Comparison of ENCODE assay signal across 30 cellular contexts in genomic region chr4:179692251-179692650, GRCh38.
"Had no signal": no experiment of that assay in that cellular context is flagged by ENCODE, and none has a peak within 500 bp of the region (broad histone marks: within the 10 kb centered on the region; RNA-seq: fewer than 3 reads in every experiment).

No MANE protein-coding gene starts in this region.

- H3K36me3 ChIP-seq: adrenal gland, brain microvascular endothelial cell had no signal

- DNase-seq: activated CD4-positive, alpha-beta memory T cell treated with anti-CD3 and anti-CD28 coated beads, Interleukin-2, amount 10 ng/mL, durations not matched to agents 7 days and 5 days; activated CD4-positive, alpha-beta T cell treated with anti-CD3 and anti-CD28 coated beads for 1 hour; activated CD4-positive, alpha-beta T cell treated with anti-CD3 and anti-CD28 coated beads for 4 hours; activated CD4-positive, alpha-beta T cell treated with anti-CD3 and anti-CD28 coated beads, Interleukin-2, amount 10 ng/mL, durations not matched to agents 7 days and 5 days; activated CD4-positive, alpha-beta T cell treated with anti-CD3 and anti-CD28 coated beads, Interleukin-2, amount 50 U/mL, for 4 hours; activated CD8-positive, alpha-beta memory T cell treated with anti-CD3 and anti-CD28 coated beads, Interleukin-2, amount 50 U/mL, for 48 hours; activated effector memory CD4-positive, alpha-beta T cell treated with Interleukin-2 at 50 U/mL for 16 hours; activated gamma-delta T cell treated with Interleukin-2 at 50 U/mL for 16 hours; activated naive CD4-positive, alpha-beta T cell treated with anti-CD3 and anti-CD28 coated beads, Interleukin-2, amount 50 U/mL, for 16 hours; activated naive CD4-positive, alpha-beta T cell treated with Interleukin-2 at 50 U/mL for 16 hours; activated T-cell treated with anti-CD3 and anti-CD28 coated beads for 4 hours; activated T-cell treated with anti-CD3 and anti-CD28 coated beads, Interleukin-2, amount 50 U/mL, for 4 hours; adrenal gland; amygdala; aorta; brain microvascular endothelial cell; dorsolateral prefrontal cortex; effector memory CD4-positive, alpha-beta T cell; endodermal cell; foreskin fibroblast; head of caudate nucleus; T-helper 2 cell had no signal

- H3K27ac ChIP-seq: adrenal gland, brain microvascular endothelial cell, coronary artery, dorsolateral prefrontal cortex, VCaP had no signal

- H3K27me3 ChIP-seq: adrenal gland, brain microvascular endothelial cell, dorsolateral prefrontal cortex had no signal

- H3K4me3 ChIP-seq: adrenal gland, coronary artery, dorsolateral prefrontal cortex had no signal

- ATAC-seq: activated T-cell treated with anti-CD3 and anti-CD28 coated beads, Interleukin-2, amount 50 U/mL, for 4 hours; activated T-helper 17 cell treated with anti-CD3 and anti-CD28 coated beads, Interleukin-2, amount 50 U/mL, for 72 hours; esophagus mucosa; WTC11 had no signal

- H3K27ac Mint-ChIP-seq: activated CD4-positive, alpha-beta memory T cell treated with anti-CD3 and anti-CD28 coated beads, Interleukin-2, amount 10 ng/mL, durations not matched to agents 7 days and 5 days; activated CD4-positive, alpha-beta T cell treated with anti-CD3 and anti-CD28 coated beads, Interleukin-2, amount 10 ng/mL, durations not matched to agents 7 days and 5 days; activated naive CD8-positive, alpha-beta T cell; activated T-helper 17 cell treated with anti-CD3 and anti-CD28 coated beads, Interleukin-2, amount 50 U/mL, for 72 hours; dendritic cell treated with granulocyte-macrophage colony-stimulating factor and Interleukin-4, amounts not matched to agents 40 ng/mL and 50 ng/mL, for 4 days; endodermal cell; WTC11 had no signal

- H3K4me3 Mint-ChIP-seq: activated CD4-positive, alpha-beta memory T cell treated with anti-CD3 and anti-CD28 coated beads, Interleukin-2, amount 10 ng/mL, durations not matched to agents 7 days and 5 days; activated CD4-positive, alpha-beta T cell treated with anti-CD3 and anti-CD28 coated beads, Interleukin-2, amount 10 ng/mL, durations not matched to agents 7 days and 5 days; activated naive CD8-positive, alpha-beta T cell; activated T-cell treated with anti-CD3 and anti-CD28 coated beads, Interleukin-2, amount 50 U/mL, for 4 hours; activated T-helper 17 cell treated with anti-CD3 and anti-CD28 coated beads, Interleukin-2, amount 50 U/mL, for 72 hours; central memory CD8-positive, alpha-beta T cell; dendritic cell treated with granulocyte-macrophage colony-stimulating factor and Interleukin-4, amounts not matched to agents 40 ng/mL and 50 ng/mL, for 4 days; endodermal cell; WTC11 had no signal

- H3K9me3 Mint-ChIP-seq: activated CD4-positive, alpha-beta T cell treated with anti-CD3 and anti-CD28 coated beads, Interleukin-2, amount 10 ng/mL, durations not matched to agents 7 days and 5 days; dendritic cell treated with granulocyte-macrophage colony-stimulating factor and Interleukin-4, amounts not matched to agents 40 ng/mL and 50 ng/mL, for 4 days; endodermal cell had no signal

- H3K4me1 ChIP-seq: adrenal gland had no signal

- H3K9me3 ChIP-seq: adrenal gland had no signal

- H3K36me3 Mint-ChIP-seq: activated naive CD8-positive, alpha-beta T cell; WTC11 had no signal

- H3K4me1 Mint-ChIP-seq: activated CD4-positive, alpha-beta memory T cell treated with anti-CD3 and anti-CD28 coated beads, Interleukin-2, amount 10 ng/mL, durations not matched to agents 7 days and 5 days; activated CD4-positive, alpha-beta T cell treated with anti-CD3 and anti-CD28 coated beads, Interleukin-2, amount 10 ng/mL, durations not matched to agents 7 days and 5 days; activated T-helper 17 cell treated with anti-CD3 and anti-CD28 coated beads, Interleukin-2, amount 50 U/mL, for 72 hours; central memory CD8-positive, alpha-beta T cell; endodermal cell; WTC11 had no signal
